Comparison of ENCODE assay signal across 8 cellular contexts in genomic region chr11:65388731-65389130, GRCh38. TPM values are rescaled to one million over a fixed set of nuclear protein-coding genes. Genes with fewer than 3 reads are reported as not detected.
DNase-seq lines count a peak whose midpoint lies in the region; TF ChIP-seq lines count a peak whose summit lies in the region.

No MANE protein-coding gene starts in this region.

- peak overlapping the region; percentile 27 for H3K27ac Mint-ChIP-seq in activated CD4-positive, alpha-beta T cell treated with anti-CD3 and anti-CD28 coated beads, Interleukin-2, amount 10 ng/mL, durations not matched to agents 7 days and 5 days
- H3K27ac Mint-ChIP-seq in activated CD4-positive, alpha-beta memory T cell treated with anti-CD3 and anti-CD28 coated beads, Interleukin-2, amount 10 ng/mL, durations not matched to agents 7 days and 5 days: peak overlapping the region; percentile 58

- POLR2A ChIA-PET in activated CD4-positive, alpha-beta T cell treated with anti-CD3 and anti-CD28 coated beads, Interleukin-2, amount 10 ng/mL, durations not matched to agents 7 days and 5 days (lab: Charles Lee): interaction anchor here (0.8 to 2.5 kb wide), 3 partner anchors 27 to 118 kb away, joined by 3 to 11 read pairs (median 4); partner anchors contain the start of gene NEAT1
- POLR2A ChIA-PET in activated CD4-positive, alpha-beta memory T cell treated with anti-CD3 and anti-CD28 coated beads, Interleukin-2, amount 10 ng/mL, durations not matched to agents 7 days and 5 days (lab: Charles Lee): interaction anchor here (1.0 to 21.7 kb wide), 6 partner anchors 13 to 114 kb away, joined by 4 to 501 read pairs (median 4); partner anchors contain the start of genes MALAT1 and NEAT1

- peaks cover 24% of the 10 kb centered on the region for H3K36me3 Mint-ChIP-seq in activated CD4-positive, alpha-beta T cell treated with anti-CD3 and anti-CD28 coated beads, Interleukin-2, amount 10 ng/mL, durations not matched to agents 7 days and 5 days (ENCODE audit: low read depth)
- H3K36me3 Mint-ChIP-seq in activated CD4-positive, alpha-beta memory T cell treated with anti-CD3 and anti-CD28 coated beads, Interleukin-2, amount 10 ng/mL, durations not matched to agents 7 days and 5 days (ENCODE audit: low read depth): peaks cover 38% of the 10 kb centered on the region

- peak overlapping the region; percentile 35 for H3K4me3 Mint-ChIP-seq in activated CD4-positive, alpha-beta T cell treated with anti-CD3 and anti-CD28 coated beads, Interleukin-2, amount 10 ng/mL, durations not matched to agents 7 days and 5 days
- H3K4me3 Mint-ChIP-seq in activated CD4-positive, alpha-beta memory T cell treated with anti-CD3 and anti-CD28 coated beads, Interleukin-2, amount 10 ng/mL, durations not matched to agents 7 days and 5 days: peak overlapping the region; percentile 57

- 87 to 100% (median 94%) methylated on average over 4 of the region's 4 CpGs for WGBS in stomach, 5 donors

- peaks cover 56 to 82% (median 69%) of the 10 kb centered on the region in 4 donors for H3K4me1 ChIP-seq in stomach

- no peaks in the 10 kb centered on the region for H3K27me3 ChIP-seq in stomach

- no peaks in the 10 kb centered on the region for H3K27me3 Mint-ChIP-seq in activated CD4-positive, alpha-beta T cell treated with anti-CD3 and anti-CD28 coated beads, Interleukin-2, amount 10 ng/mL, durations not matched to agents 7 days and 5 days
- H3K27me3 Mint-ChIP-seq in activated CD4-positive, alpha-beta memory T cell treated with anti-CD3 and anti-CD28 coated beads, Interleukin-2, amount 10 ng/mL, durations not matched to agents 7 days and 5 days: no peaks in the 10 kb centered on the region

- H3K4me3 ChIP-seq in fibroblast of villous mesenchyme (ENCODE audit: low read depth, low read length) (peak overlapping the region; percentile 13), stomach (peak overlapping the region in 1 of 4 donors; percentile 78)

- no peaks in the 10 kb centered on the region for H3K9me3 ChIP-seq in stomach

- peaks cover 9 to 50% (median 44%) of the 10 kb centered on the region in 4 donors for H3K36me3 ChIP-seq in stomach

- no peak for TF ChIP-seq POLR2A in stomach (IDR thresholded peaks at IDR 0.05)

- H3K27ac ChIP-seq in stomach: peak overlapping the region in 3 of 5 donors; percentile 52 to 71 (median 66)

- H3K4me1 Mint-ChIP-seq in activated CD4-positive, alpha-beta T cell treated with anti-CD3 and anti-CD28 coated beads, Interleukin-2, amount 10 ng/mL, durations not matched to agents 7 days and 5 days: peaks cover 60% of the 10 kb centered on the region
- peaks cover 75% of the 10 kb centered on the region for H3K4me1 Mint-ChIP-seq in activated CD4-positive, alpha-beta memory T cell treated with anti-CD3 and anti-CD28 coated beads, Interleukin-2, amount 10 ng/mL, durations not matched to agents 7 days and 5 days

- no peaks in the 10 kb centered on the region for H3K9me3 Mint-ChIP-seq in activated CD4-positive, alpha-beta T cell treated with anti-CD3 and anti-CD28 coated beads, Interleukin-2, amount 10 ng/mL, durations not matched to agents 7 days and 5 days
- H3K9me3 Mint-ChIP-seq in activated CD4-positive, alpha-beta memory T cell treated with anti-CD3 and anti-CD28 coated beads, Interleukin-2, amount 10 ng/mL, durations not matched to agents 7 days and 5 days: no peaks in the 10 kb centered on the region

- no peak for DNase-seq in activated CD4-positive, alpha-beta T cell treated with anti-CD3 and anti-CD28 coated beads, Interleukin-2, amount 10 ng/mL, durations not matched to agents 7 days and 5 days
- no peak for DNase-seq in activated CD4-positive, alpha-beta T cell treated with anti-CD3 and anti-CD28 coated beads, Interleukin-2, amount 50 U/mL, for 48 hours
- DNase-seq in activated CD4-positive, alpha-beta memory T cell treated with anti-CD3 and anti-CD28 coated beads, Interleukin-2, amount 10 ng/mL, durations not matched to agents 7 days and 5 days: no peak
- DNase-seq in fibroblast of villous mesenchyme (ENCODE audit: low read depth) (no peak), stomach (no peak), NCI-H1048 (lab: John Stamatoyannopoulos, UW) (no peak), globus pallidus (ENCODE audit: low spot score) (no peak), HPDE6-E6E7 (ENCODE audit: extremely low spot score) (no peak)

- CTCF ChIA-PET in activated CD4-positive, alpha-beta T cell treated with anti-CD3 and anti-CD28 coated beads, Interleukin-2, amount 10 ng/mL, durations not matched to agents 7 days and 5 days (lab: Charles Lee): interaction anchor here (0.6 to 3.0 kb wide), 5 partner anchors 12 to 423 kb away, joined by 3 to 14 read pairs (median 4); no protein-coding TSS in a partner anchor
- CTCF ChIA-PET in activated CD4-positive, alpha-beta memory T cell treated with anti-CD3 and anti-CD28 coated beads, Interleukin-2, amount 10 ng/mL, durations not matched to agents 7 days and 5 days (lab: Charles Lee): interaction anchor here (1.2 to 2.8 kb wide), 5 partner anchors 19 to 179 kb away, joined by 3 to 25 read pairs (median 4); no protein-coding TSS in a partner anchor

- TF ChIP-seq EP300 in stomach (IDR thresholded peaks at IDR 0.05): no peak

- no peak for TF ChIP-seq CTCF in fibroblast of villous mesenchyme (IDR thresholded peaks at IDR 0.05; ENCODE audit: insufficient read depth, low read depth, low read length)
- no peak for TF ChIP-seq CTCF in stomach (IDR thresholded peaks at IDR 0.05)

- intact Hi-C loops in stomach (cut with DNase I; ENCODE audit: low total_unique reads): no loop called here

RNA-seq across cellular contexts. Expression of gene FRMD8, which starts 2.3 kb away (rescaled TPM):
- total RNA-seq in activated CD4-positive, alpha-beta T cell treated with anti-CD3 and anti-CD28 coated beads, Interleukin-2, amount 10 ng/mL, durations not matched to agents 7 days and 5 days: 10 to 100 TPM; 49.5 to 52.1 TPM
- total RNA-seq in activated CD4-positive, alpha-beta memory T cell treated with anti-CD3 and anti-CD28 coated beads, Interleukin-2, amount 10 ng/mL, durations not matched to agents 7 days and 5 days: 10 to 100 TPM; 53.9 to 61.3 TPM
- 44.5 and 60.6 TPM in 2 replicates for total RNA-seq in fibroblast of villous mesenchyme
- 100 to 1,000 TPM in 3 of 5 donors, 10 to 100 TPM in 1, 1 to 10 TPM in 1; 9.3 to 340 (median 114) TPM for total RNA-seq in stomach
- polyA plus RNA-seq in stomach: 10 to 100 TPM; 11.8 to 16.3 (median 13.6) TPM

RNA-seq across cellular contexts. Expression of gene SLC25A45, which starts 6.3 kb away (rescaled TPM):
- total RNA-seq in activated CD4-positive, alpha-beta T cell treated with anti-CD3 and anti-CD28 coated beads, Interleukin-2, amount 10 ng/mL, durations not matched to agents 7 days and 5 days: 10 to 100 TPM; 40.9 TPM
- 10 to 100 TPM; 19.4 to 19.8 TPM for total RNA-seq in activated CD4-positive, alpha-beta memory T cell treated with anti-CD3 and anti-CD28 coated beads, Interleukin-2, amount 10 ng/mL, durations not matched to agents 7 days and 5 days
- total RNA-seq in fibroblast of villous mesenchyme (1.7 and 2.9 TPM in 2 replicates), stomach (100 to 1,000 TPM in 1 of 5 donors, 1 to 10 TPM in 4; 1.2 to 101 (median 2.4) TPM)
- polyA plus RNA-seq in stomach: 1 to 10 TPM; 1.9 to 3.8 (median 3.1) TPM

RNA-seq across cellular contexts. Expression of gene NEAT1, which starts 33.9 kb away (rescaled TPM):
- 100 to 1,000 TPM; 463 to 610 TPM for total RNA-seq in activated CD4-positive, alpha-beta T cell treated with anti-CD3 and anti-CD28 coated beads, Interleukin-2, amount 10 ng/mL, durations not matched to agents 7 days and 5 days
- 1,000 to 10,000 TPM; 1,222 to 1,245 TPM for total RNA-seq in activated CD4-positive, alpha-beta memory T cell treated with anti-CD3 and anti-CD28 coated beads, Interleukin-2, amount 10 ng/mL, durations not matched to agents 7 days and 5 days
- total RNA-seq in fibroblast of villous mesenchyme (413 and 487 TPM in 2 replicates), stomach (1,000 to 10,000 TPM in 2 of 5 donors, 100 to 1,000 TPM in 3; 253 to 2,124 (median 789) TPM)
- 1,000 to 10,000 TPM in 1 of 3 donors, 100 to 1,000 TPM in 2; 131 to 1,368 (median 157) TPM for polyA plus RNA-seq in stomach

RNA-seq across cellular contexts. Expression of gene TIGD3, which starts 34.2 kb away (rescaled TPM):
- under 1 TPM; 0.42 to 0.79 TPM for total RNA-seq in activated CD4-positive, alpha-beta T cell treated with anti-CD3 and anti-CD28 coated beads, Interleukin-2, amount 10 ng/mL, durations not matched to agents 7 days and 5 days
- total RNA-seq in activated CD4-positive, alpha-beta memory T cell treated with anti-CD3 and anti-CD28 coated beads, Interleukin-2, amount 10 ng/mL, durations not matched to agents 7 days and 5 days: under 1 TPM; 0.58 to 0.88 TPM
- total RNA-seq in fibroblast of villous mesenchyme (under 0.01 TPM in 1 of 2 replicates, not detected in the other), stomach (1 to 10 TPM in 1 of 5 donors, not detected in 4; 4.5 TPM)
- under 1 TPM in 2 of 3 donors, not detected in 1; 0.25 to 0.44 TPM for polyA plus RNA-seq in stomach

RNA-seq across cellular contexts. Expression of gene DPF2, which starts 55.1 kb away (rescaled TPM):
- total RNA-seq in activated CD4-positive, alpha-beta T cell treated with anti-CD3 and anti-CD28 coated beads, Interleukin-2, amount 10 ng/mL, durations not matched to agents 7 days and 5 days: 10 to 100 TPM; 61.1 to 75.6 TPM
- total RNA-seq in activated CD4-positive, alpha-beta memory T cell treated with anti-CD3 and anti-CD28 coated beads, Interleukin-2, amount 10 ng/mL, durations not matched to agents 7 days and 5 days: 10 to 100 TPM; 80.7 to 82.0 TPM
- total RNA-seq in fibroblast of villous mesenchyme: 47.0 and 60.9 TPM in 2 replicates
- 10 to 100 TPM; 14.7 to 92.8 (median 35.1) TPM for total RNA-seq in stomach
- polyA plus RNA-seq in stomach: 10 to 100 TPM; 14.9 to 22.6 (median 19.6) TPM
